13 cellular contexts compared by ENCODE assay signal in genomic region chr12:70722584-70723343, GRCh38.
DNase-seq lines count a peak whose midpoint lies in the region; ATAC-seq and TF ChIP-seq lines count a peak whose summit lies in the region.
"Had no signal": no experiment of that assay in that cellular context is flagged by ENCODE, and none has a peak within 500 bp of the region (broad histone marks: within the 10 kb centered on the region; RNA-seq: fewer than 3 reads in every experiment).

No MANE protein-coding gene starts in this region.

- no peak overlapping the region for H3K4me3 ChIP-seq in CD4-positive, alpha-beta memory T cell (ENCODE audit: low read length in 2 of 2)
- H3K4me3 ChIP-seq in HUES6 (ENCODE audit: low read depth, low read length), result no peak overlapping the region
- H3K4me3 ChIP-seq in mesenchymal stem cell (ENCODE audit: insufficient read depth in 1 of 2, low read depth in 1 of 2, low read length in 2 of 2), result no peak overlapping the region
- H3K4me3 ChIP-seq in suprapubic skin, result no peak overlapping the region
- H3K4me3 ChIP-seq: dorsolateral prefrontal cortex had no signal

- H3K27me3 ChIP-seq in CD4-positive, alpha-beta memory T cell (ENCODE audit: insufficient read depth, low read length), result no peaks in the 10 kb centered on the region
- H3K27me3 ChIP-seq in HUES6 (ENCODE audit: control insufficient read depth, insufficient read depth, low read length), result no peaks in the 10 kb centered on the region
- no peaks in the 10 kb centered on the region for H3K27me3 ChIP-seq in mesenchymal stem cell (ENCODE audit: control insufficient read depth in 1 of 2, insufficient read depth in 1 of 2, low read length in 2 of 2)
- no peaks in the 10 kb centered on the region for H3K27me3 ChIP-seq in suprapubic skin
- H3K27me3 ChIP-seq: dorsolateral prefrontal cortex had no signal

- H3K4me1 ChIP-seq in CD4-positive, alpha-beta memory T cell (ENCODE audit: insufficient read depth, low read length), result peaks cover 5% of the 10 kb centered on the region
- H3K4me1 ChIP-seq in HUES6 (ENCODE audit: control insufficient read depth, insufficient read depth, low read length) (peaks cover 23% of the 10 kb centered on the region), mesenchymal stem cell (ENCODE audit: control insufficient read depth, insufficient read depth, low read depth, low read length) (no peaks in the 10 kb centered on the region), suprapubic skin (no peaks in the 10 kb centered on the region)

- H3K4me2 ChIP-seq in mesenchymal stem cell (ENCODE audit: low read length, poor library complexity, severe bottlenecking), result no peak overlapping the region

- H3K9me3 Mint-ChIP-seq in CD4-positive, alpha-beta memory T cell, result no peaks in the 10 kb centered on the region

- H3K14ac ChIP-seq in mesenchymal stem cell (ENCODE audit: low read length in 2 of 2), result no peak overlapping the region

- no peak overlapping the region for H3K4ac ChIP-seq in mesenchymal stem cell (ENCODE audit: low read depth in 1 of 2, low read length in 2 of 2)

- no peaks in the 10 kb centered on the region for H3K9me3 ChIP-seq in CD4-positive, alpha-beta memory T cell (ENCODE audit: control insufficient read depth in 1 of 2, low read length in 2 of 2)
- no peaks in the 10 kb centered on the region for H3K9me3 ChIP-seq in HUES6 (ENCODE audit: control insufficient read depth, insufficient read depth, low read depth, low read length)
- H3K9me3 ChIP-seq in mesenchymal stem cell (ENCODE audit: control insufficient read depth, low read length), result no peaks in the 10 kb centered on the region
- no peaks in the 10 kb centered on the region for H3K9me3 ChIP-seq in suprapubic skin

- POLR2A ChIA-PET in CD4-positive, alpha-beta memory T cell (lab: Charles Lee; ENCODE audit: partially characterized antibody), result no interaction called here

- no peaks in the 10 kb centered on the region for H3K36me3 ChIP-seq in CD4-positive, alpha-beta memory T cell (ENCODE audit: insufficient read depth, low read length)
- H3K36me3 ChIP-seq in HUES6 (ENCODE audit: control insufficient read depth, insufficient read depth, low read length) (no peaks in the 10 kb centered on the region), mesenchymal stem cell (ENCODE audit: control insufficient read depth in 1 of 2, insufficient read depth in 2 of 2, low read depth in 1 of 2, low read length in 2 of 2) (no peaks in the 10 kb centered on the region), suprapubic skin (no peaks in the 10 kb centered on the region)

- ATAC-seq in GM21360 (IDR thresholded peaks at IDR 0.05; ENCODE audit: unreplicated experiment), result no peak

- no peak overlapping the region for H4K8ac ChIP-seq in mesenchymal stem cell (ENCODE audit: low read length)

- no peaks in the 10 kb centered on the region for H3K79me1 ChIP-seq in mesenchymal stem cell (replicated peaks; ENCODE audit: low read length, poor library complexity, severe bottlenecking)

- H3K27ac Mint-ChIP-seq in CD4-positive, alpha-beta memory T cell, result peak overlapping the region in 3 of 7 donors; percentile 78 to 86 (median 85)

- intact Hi-C loops in CD4-positive, alpha-beta memory T cell (cut with micrococcal nuclease), result loop anchor here (5.0 kb wide), 2 partner anchors 130 to 985 kb away; partner anchors contain the start of gene RAB3IP

- H3K23ac ChIP-seq in mesenchymal stem cell (ENCODE audit: low read length in 2 of 2), result no peak overlapping the region

- TF ChIP-seq EP300 in suprapubic skin (IDR thresholded peaks at IDR 0.05), result no peak

- no peak overlapping the region for H2BK5ac ChIP-seq in mesenchymal stem cell (ENCODE audit: low read depth, low read length, poor library complexity, severe bottlenecking)

- peak in 4 of 5 donors; percentile 13 to 76 (median 26) for DNase-seq in CD4-positive, alpha-beta memory T cell
- DNase-seq in dermis blood vessel endothelial cell (peak; percentile 94), mesenchymal stem cell (peak; percentile 27), medulla oblongata (ENCODE audit: extremely low spot score) (no peak), NCI-H2081 treated with DMSO at 0.1 percent for 48 hours (lab: John Stamatoyannopoulos, UW) (no peak), suprapubic skin (ENCODE audit: low spot score in 2 of 2) (no peak)
- DNase-seq: activated CD4-positive, alpha-beta T cell treated with anti-CD3 and anti-CD28 coated beads for 1 hour; dorsolateral prefrontal cortex; IMR-90; NCI-H2107; stimulated activated naive CD4-positive, alpha-beta T cell treated with Interleukin-2 at 50 U/mL for 16 hours had no signal

- no peaks in the 10 kb centered on the region for H3K36me3 Mint-ChIP-seq in CD4-positive, alpha-beta memory T cell

- H3K18ac ChIP-seq in mesenchymal stem cell (ENCODE audit: low read depth in 1 of 2, low read length in 2 of 2), result no peak overlapping the region

- no peak overlapping the region for H2BK120ac ChIP-seq in mesenchymal stem cell (ENCODE audit: low read depth, low read length)

- no peak overlapping the region for H2AK5ac ChIP-seq in mesenchymal stem cell (ENCODE audit: low read length, severe bottlenecking)

- TF ChIP-seq POLR2A in suprapubic skin (IDR thresholded peaks at IDR 0.05), result no peak

- no peak overlapping the region for H4K91ac ChIP-seq in mesenchymal stem cell (ENCODE audit: low read length)

- peaks cover 2 to 4% of the 10 kb centered on the region in 2 donors for H3K27me3 Mint-ChIP-seq in CD4-positive, alpha-beta memory T cell

- H2AFZ ChIP-seq in mesenchymal stem cell (ENCODE audit: low read depth, low read length), result no peak overlapping the region

- no peak for TF ChIP-seq CTCF in suprapubic skin (IDR thresholded peaks at IDR 0.05)

- H3K9ac ChIP-seq in HUES6 (ENCODE audit: low read length) (no peak overlapping the region), mesenchymal stem cell (ENCODE audit: low read length) (no peak overlapping the region)

- H3K27ac ChIP-seq in CD4-positive, alpha-beta memory T cell (ENCODE audit: low read depth, low read length), result no peak overlapping the region
- peak overlapping the region; percentile 67 for H3K27ac ChIP-seq in HUES6 (ENCODE audit: low read depth, low read length)
- no peak overlapping the region for H3K27ac ChIP-seq in mesenchymal stem cell (ENCODE audit: low read length, poor library complexity, severe bottlenecking)
- no peak overlapping the region for H3K27ac ChIP-seq in suprapubic skin

- H3K4me1 Mint-ChIP-seq in CD4-positive, alpha-beta memory T cell, result peaks cover 0 to 8% (median 4%) of the 10 kb centered on the region in 4 donors

- 56% methylated on average over 4 of the region's 6 CpGs for WGBS in mesenchymal stem cell
- 69% methylated on average over 6 of the region's 6 CpGs for WGBS in suprapubic skin

- no peak overlapping the region for H2BK12ac ChIP-seq in mesenchymal stem cell (ENCODE audit: low read length in 2 of 2)

- CTCF ChIA-PET in CD4-positive, alpha-beta memory T cell (lab: Charles Lee; ENCODE audit: partially characterized antibody), result interaction anchor here (1.0 to 1.2 kb wide), 2 partner anchors 822 to 843 kb away, joined by 3 to 5 read pairs; no protein-coding TSS in a partner anchor

- no peak overlapping the region for H2BK15ac ChIP-seq in mesenchymal stem cell (ENCODE audit: low read depth, poor library complexity, severe bottlenecking)

- H3K4me3 Mint-ChIP-seq in CD4-positive, alpha-beta memory T cell, result peak overlapping the region in 2 of 8 donors; percentile 57 to 72

Comparison
In these comparisons a context has a peak if more than half of its experiments do, and no peak if none do; other contexts are left out.
1. DNase-seq: peak in CD4-positive, alpha-beta memory T cell (4 of 5), dermis blood vessel endothelial cell (single experiment) and mesenchymal stem cell (single experiment); none in medulla oblongata (single experiment), NCI-H2081 treated with DMSO at 0.1 percent for 48 hours (single experiment) and suprapubic skin (0 of 2).